In genomic region chr11:3854977-3855807, GRCh38 we compare ENCODE assay signal across 8 cellular contexts. TPM values are rescaled to one million over a fixed set of nuclear protein-coding genes. Genes with fewer than 3 reads are reported as not detected.
DNase-seq lines count a peak whose midpoint lies in the region; ATAC-seq and TF ChIP-seq lines count a peak whose summit lies in the region.

Gene STIM1 (plus strand): TSS chr11:3855664. CDS start chr11:3856271, 607 bp downstream.

- H3K9me3 Mint-ChIP-seq in activated naive CD8-positive, alpha-beta T cell treated with anti-CD3 and anti-CD28 coated beads, Interleukin-2, amount 50 U/mL, for 24 hours, result no peaks in the 10 kb centered on the region
- no peaks in the 10 kb centered on the region for H3K9me3 Mint-ChIP-seq in type B pancreatic cell

- H3K4me1 Mint-ChIP-seq in activated naive CD8-positive, alpha-beta T cell treated with anti-CD3 and anti-CD28 coated beads, Interleukin-2, amount 50 U/mL, for 24 hours, result peaks cover 60% of the 10 kb centered on the region
- H3K4me1 Mint-ChIP-seq in type B pancreatic cell (ENCODE audit: unreplicated experiment), result peaks cover 29% of the 10 kb centered on the region

- peaks cover 7% of the 10 kb centered on the region for H3K36me3 Mint-ChIP-seq in activated naive CD8-positive, alpha-beta T cell treated with anti-CD3 and anti-CD28 coated beads, Interleukin-2, amount 50 U/mL, for 24 hours (ENCODE audit: low read depth)
- no peaks in the 10 kb centered on the region for H3K36me3 Mint-ChIP-seq in type B pancreatic cell

- no peaks in the 10 kb centered on the region for H3K27me3 Mint-ChIP-seq in activated naive CD8-positive, alpha-beta T cell treated with anti-CD3 and anti-CD28 coated beads, Interleukin-2, amount 50 U/mL, for 24 hours
- H3K27me3 Mint-ChIP-seq in type B pancreatic cell, result no peaks in the 10 kb centered on the region

- H3K27ac Mint-ChIP-seq in activated naive CD8-positive, alpha-beta T cell treated with anti-CD3 and anti-CD28 coated beads, Interleukin-2, amount 50 U/mL, for 24 hours, result peak within 1 kb of the TSS; percentile 99
- H3K27ac Mint-ChIP-seq in type B pancreatic cell, result peak within 1 kb of the TSS; percentile 99

- H3K9me3 ChIP-seq in cardiac muscle cell (ENCODE audit: low read depth), result no peaks in the 10 kb centered on the region

- peak within 1 kb of the TSS; percentile 70 for H3K4me3 ChIP-seq in cardiac muscle cell

- peak; percentile 67 for ATAC-seq in HG02678 (IDR thresholded peaks at IDR 0.05; ENCODE audit: unreplicated experiment)
- peak; percentile 84 for ATAC-seq in activated naive CD8-positive, alpha-beta T cell treated with anti-CD3 and anti-CD28 coated beads, Interleukin-2, amount 50 U/mL, for 24 hours

- DNase-seq in NCI-H1105 treated with DMSO at 0.1 percent for 48 hours (lab: John Stamatoyannopoulos, UW) (peak; percentile 91), SW 1271 (lab: John Stamatoyannopoulos, UW) (peak; percentile 81 to 89), cardiac muscle cell (ENCODE audit: low read depth in 1 of 2, low spot score in 1 of 2) (peak; percentile 95 to 96), pons (ENCODE audit: low spot score) (peak; percentile 90), type B pancreatic cell (ENCODE audit: extremely low spot score, unreplicated experiment) (peak; percentile 98)
- peak; percentile 99 for DNase-seq in activated naive CD8-positive, alpha-beta T cell treated with anti-CD3 and anti-CD28 coated beads, Interleukin-2, amount 50 U/mL, for 24 hours

- H3K27ac ChIP-seq in cardiac muscle cell, result peak within 1 kb of the TSS; percentile 80

- H3K36me3 ChIP-seq in cardiac muscle cell, result no peaks in the 10 kb centered on the region

- TF ChIP-seq CTCF in GM12873 (IDR thresholded peaks at IDR 0.05; ENCODE audit: insufficient read depth, low read depth, low read length, missing control alignments) (peak; percentile 86), cardiac muscle cell (IDR thresholded peaks at IDR 0.05; ENCODE audit: low read depth, low read length) (peak; percentile 89), type B pancreatic cell (conservative IDR thresholded peaks at IDR 0.05) (peak; percentile 98)

- peak within 1 kb of the TSS; percentile 93 for H3K4me3 Mint-ChIP-seq in activated naive CD8-positive, alpha-beta T cell treated with anti-CD3 and anti-CD28 coated beads, Interleukin-2, amount 50 U/mL, for 24 hours
- H3K4me3 Mint-ChIP-seq in type B pancreatic cell, result peak within 1 kb of the TSS; percentile 96

- peaks cover 37% of the 10 kb centered on the region for H3K4me1 ChIP-seq in cardiac muscle cell (ENCODE audit: low read depth)

- no peaks in the 10 kb centered on the region for H3K27me3 ChIP-seq in cardiac muscle cell

RNA-seq across cellular contexts. Expression of gene STIM1, which starts in this region (rescaled TPM):
- total RNA-seq in cardiac muscle cell, result 23.1 and 60.0 TPM in 2 replicates
- polyA plus RNA-seq in cardiac muscle cell, result 16.1 and 33.1 TPM in 2 replicates
- 38.9 and 53.3 TPM in 2 replicates for total RNA-seq in type B pancreatic cell (ENCODE audit: low replicate concordance)

Comparison
In these comparisons a context has a peak if more than half of its experiments do, and no peak if none do; other contexts are left out.
1. Peak in every context shown above with its lines: DNase-seq, ATAC-seq, H3K4me3 ChIP-seq and H3K27ac ChIP-seq.